In the genomic region with DNA sequence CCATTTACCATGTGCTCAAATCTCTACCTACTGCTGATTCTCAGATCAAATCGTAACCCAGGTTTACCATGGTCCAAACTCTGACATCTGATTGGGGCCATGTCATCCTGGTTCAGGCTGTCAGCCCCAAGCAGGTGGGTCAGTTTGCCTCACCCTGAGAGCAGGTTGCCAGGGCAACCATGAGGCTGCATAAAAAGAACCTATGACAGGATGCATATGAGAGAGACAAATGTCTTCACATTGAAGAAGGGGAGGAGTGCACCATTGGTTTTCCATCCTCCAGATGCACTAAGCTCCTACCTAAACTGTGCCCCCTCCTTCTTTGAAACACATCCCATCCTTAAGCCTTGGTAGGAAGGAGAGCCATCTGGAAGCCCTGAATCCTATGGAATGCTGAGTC, we compare ENCODE assay signal across 1 cellular context.
TF ChIP-seq lines count a peak whose summit lies in the region.

No MANE protein-coding gene starts in this region.

TF ChIP-seq in K562, 482 proteins besides CTCF, POLR2A, EP300 and RAD21 (continued from another document):
- TF ChIP-seq, protein P1, sequence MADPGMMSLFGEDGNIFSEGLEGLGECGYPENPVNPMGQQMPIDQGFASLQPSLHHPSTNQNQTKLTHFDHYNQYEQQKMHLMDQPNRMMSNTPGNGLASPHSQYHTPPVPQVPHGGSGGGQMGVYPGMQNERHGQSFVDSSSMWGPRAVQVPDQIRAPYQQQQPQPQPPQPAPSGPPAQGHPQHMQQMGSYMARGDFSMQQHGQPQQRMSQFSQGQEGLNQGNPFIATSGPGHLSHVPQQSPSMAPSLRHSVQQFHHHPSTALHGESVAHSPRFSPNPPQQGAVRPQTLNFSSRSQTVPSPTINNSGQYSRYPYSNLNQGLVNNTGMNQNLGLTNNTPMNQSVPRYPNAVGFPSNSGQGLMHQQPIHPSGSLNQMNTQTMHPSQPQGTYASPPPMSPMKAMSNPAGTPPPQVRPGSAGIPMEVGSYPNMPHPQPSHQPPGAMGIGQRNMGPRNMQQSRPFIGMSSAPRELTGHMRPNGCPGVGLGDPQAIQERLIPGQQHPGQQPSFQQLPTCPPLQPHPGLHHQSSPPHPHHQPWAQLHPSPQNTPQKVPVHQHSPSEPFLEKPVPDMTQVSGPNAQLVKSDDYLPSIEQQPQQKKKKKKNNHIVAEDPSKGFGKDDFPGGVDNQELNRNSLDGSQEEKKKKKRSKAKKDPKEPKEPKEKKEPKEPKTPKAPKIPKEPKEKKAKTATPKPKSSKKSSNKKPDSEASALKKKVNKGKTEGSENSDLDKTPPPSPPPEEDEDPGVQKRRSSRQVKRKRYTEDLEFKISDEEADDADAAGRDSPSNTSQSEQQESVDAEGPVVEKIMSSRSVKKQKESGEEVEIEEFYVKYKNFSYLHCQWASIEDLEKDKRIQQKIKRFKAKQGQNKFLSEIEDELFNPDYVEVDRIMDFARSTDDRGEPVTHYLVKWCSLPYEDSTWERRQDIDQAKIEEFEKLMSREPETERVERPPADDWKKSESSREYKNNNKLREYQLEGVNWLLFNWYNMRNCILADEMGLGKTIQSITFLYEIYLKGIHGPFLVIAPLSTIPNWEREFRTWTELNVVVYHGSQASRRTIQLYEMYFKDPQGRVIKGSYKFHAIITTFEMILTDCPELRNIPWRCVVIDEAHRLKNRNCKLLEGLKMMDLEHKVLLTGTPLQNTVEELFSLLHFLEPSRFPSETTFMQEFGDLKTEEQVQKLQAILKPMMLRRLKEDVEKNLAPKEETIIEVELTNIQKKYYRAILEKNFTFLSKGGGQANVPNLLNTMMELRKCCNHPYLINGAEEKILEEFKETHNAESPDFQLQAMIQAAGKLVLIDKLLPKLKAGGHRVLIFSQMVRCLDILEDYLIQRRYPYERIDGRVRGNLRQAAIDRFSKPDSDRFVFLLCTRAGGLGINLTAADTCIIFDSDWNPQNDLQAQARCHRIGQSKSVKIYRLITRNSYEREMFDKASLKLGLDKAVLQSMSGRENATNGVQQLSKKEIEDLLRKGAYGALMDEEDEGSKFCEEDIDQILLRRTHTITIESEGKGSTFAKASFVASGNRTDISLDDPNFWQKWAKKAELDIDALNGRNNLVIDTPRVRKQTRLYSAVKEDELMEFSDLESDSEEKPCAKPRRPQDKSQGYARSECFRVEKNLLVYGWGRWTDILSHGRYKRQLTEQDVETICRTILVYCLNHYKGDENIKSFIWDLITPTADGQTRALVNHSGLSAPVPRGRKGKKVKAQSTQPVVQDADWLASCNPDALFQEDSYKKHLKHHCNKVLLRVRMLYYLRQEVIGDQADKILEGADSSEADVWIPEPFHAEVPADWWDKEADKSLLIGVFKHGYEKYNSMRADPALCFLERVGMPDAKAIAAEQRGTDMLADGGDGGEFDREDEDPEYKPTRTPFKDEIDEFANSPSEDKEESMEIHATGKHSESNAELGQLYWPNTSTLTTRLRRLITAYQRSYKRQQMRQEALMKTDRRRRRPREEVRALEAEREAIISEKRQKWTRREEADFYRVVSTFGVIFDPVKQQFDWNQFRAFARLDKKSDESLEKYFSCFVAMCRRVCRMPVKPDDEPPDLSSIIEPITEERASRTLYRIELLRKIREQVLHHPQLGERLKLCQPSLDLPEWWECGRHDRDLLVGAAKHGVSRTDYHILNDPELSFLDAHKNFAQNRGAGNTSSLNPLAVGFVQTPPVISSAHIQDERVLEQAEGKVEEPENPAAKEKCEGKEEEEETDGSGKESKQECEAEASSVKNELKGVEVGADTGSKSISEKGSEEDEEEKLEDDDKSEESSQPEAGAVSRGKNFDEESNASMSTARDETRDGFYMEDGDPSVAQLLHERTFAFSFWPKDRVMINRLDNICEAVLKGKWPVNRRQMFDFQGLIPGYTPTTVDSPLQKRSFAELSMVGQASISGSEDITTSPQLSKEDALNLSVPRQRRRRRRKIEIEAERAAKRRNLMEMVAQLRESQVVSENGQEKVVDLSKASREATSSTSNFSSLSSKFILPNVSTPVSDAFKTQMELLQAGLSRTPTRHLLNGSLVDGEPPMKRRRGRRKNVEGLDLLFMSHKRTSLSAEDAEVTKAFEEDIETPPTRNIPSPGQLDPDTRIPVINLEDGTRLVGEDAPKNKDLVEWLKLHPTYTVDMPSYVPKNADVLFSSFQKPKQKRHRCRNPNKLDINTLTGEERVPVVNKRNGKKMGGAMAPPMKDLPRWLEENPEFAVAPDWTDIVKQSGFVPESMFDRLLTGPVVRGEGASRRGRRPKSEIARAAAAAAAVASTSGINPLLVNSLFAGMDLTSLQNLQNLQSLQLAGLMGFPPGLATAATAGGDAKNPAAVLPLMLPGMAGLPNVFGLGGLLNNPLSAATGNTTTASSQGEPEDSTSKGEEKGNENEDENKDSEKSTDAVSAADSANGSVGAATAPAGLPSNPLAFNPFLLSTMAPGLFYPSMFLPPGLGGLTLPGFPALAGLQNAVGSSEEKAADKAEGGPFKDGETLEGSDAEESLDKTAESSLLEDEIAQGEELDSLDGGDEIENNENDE (IDR thresholded peaks at IDR 0.05; ENCODE audit: low read depth, low read length): no peak
- TF ChIP-seq NBN (IDR thresholded peaks at IDR 0.05; ENCODE audit: low read depth) (no peak), RFX1 (IDR thresholded peaks at IDR 0.05) (peak; percentile 51), ASH1L (IDR thresholded peaks at IDR 0.05; ENCODE audit: borderline replicate concordance, low read depth, partially characterized antibody) (no peak), HLTF (IDR thresholded peaks at IDR 0.05) (no peak)
